ENCODE assay signal across 7 cellular contexts in the genomic region with DNA sequence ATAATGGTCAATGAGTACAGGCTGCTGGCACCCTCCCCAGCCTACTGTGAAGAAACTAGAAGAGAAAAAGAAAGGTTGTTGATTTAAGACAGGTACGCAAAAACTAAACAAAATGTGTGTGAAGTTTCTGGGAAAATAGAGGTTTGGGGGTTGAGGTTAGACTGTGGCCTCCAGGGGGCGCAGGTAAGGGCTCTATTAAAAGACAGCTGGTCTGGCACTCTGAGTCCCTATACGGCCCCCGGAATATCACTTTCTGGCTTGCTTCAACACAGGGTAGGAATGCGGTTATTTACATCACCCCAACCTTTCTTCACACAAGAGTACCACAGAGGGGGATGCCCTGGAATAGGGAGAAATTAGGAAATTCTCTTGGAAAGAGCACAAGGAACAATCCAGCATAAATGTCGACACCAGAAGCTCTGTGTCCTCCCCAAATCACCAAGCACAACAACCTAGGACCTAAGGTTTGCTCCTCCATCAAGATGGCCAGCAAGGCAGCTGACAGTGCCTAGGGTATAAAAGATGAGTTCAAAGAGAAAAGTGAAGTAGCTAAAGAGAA.
DNase-seq lines count a peak whose midpoint lies in the region; FAIRE-seq and TF ChIP-seq lines count a peak whose summit lies in the region.

No MANE protein-coding gene starts in this region.

- no peak overlapping the region for H3K4me2 ChIP-seq in H9 (ENCODE audit: insufficient read depth, insufficient read length, low read length)
- H3K4me2 ChIP-seq in SU-DHL-6 (ENCODE audit: low read depth, low read length, poor library complexity, severe bottlenecking), result no peak overlapping the region
- H3K4me2 ChIP-seq in keratinocyte (ENCODE audit: control insufficient read depth, extremely low read depth, insufficient read depth, low read depth, low read length), result no peak overlapping the region

- no peak overlapping the region for H3K27ac Mint-ChIP-seq in H9

- H4K8ac ChIP-seq in H9 (replicated peaks; ENCODE audit: insufficient read length, low read depth, low read length), result no peak overlapping the region

- H3K4me1 Mint-ChIP-seq in H9, result peaks cover 0 to 7% of the 10 kb centered on the region in 2 experiments; a peak in 2 of 4 replicates

- no peaks in the 10 kb centered on the region for H3K79me2 ChIP-seq in H9 (ENCODE audit: insufficient read depth, low read length)
- H3K79me2 ChIP-seq in SU-DHL-6 (ENCODE audit: insufficient read depth, low read length), result no peaks in the 10 kb centered on the region
- no peaks in the 10 kb centered on the region for H3K79me2 ChIP-seq in keratinocyte (ENCODE audit: control insufficient read depth, insufficient read depth, low read length)

- no peaks in the 10 kb centered on the region for H3K9me3 Mint-ChIP-seq in H9

- H3K79me1 ChIP-seq in H9 (ENCODE audit: insufficient read depth, low read depth, low read length, poor library complexity, severe bottlenecking), result no peaks in the 10 kb centered on the region

- no peaks in the 10 kb centered on the region for H3K9me1 ChIP-seq in keratinocyte (ENCODE audit: control insufficient read depth, extremely low read depth, insufficient read depth, low read length)

- no peaks in the 10 kb centered on the region for H3K27me3 ChIP-seq in H9 (ENCODE audit: insufficient read depth, low read length)
- no peaks in the 10 kb centered on the region for H3K27me3 ChIP-seq in SU-DHL-6 (ENCODE audit: low read length)
- no peaks in the 10 kb centered on the region for H3K27me3 ChIP-seq in keratinocyte (ENCODE audit: control insufficient read depth, extremely low read depth, insufficient read depth, low read length)
- no peaks in the 10 kb centered on the region for H3K27me3 ChIP-seq in suprapubic skin

- H3K4me1 ChIP-seq in H9 (ENCODE audit: insufficient read depth, low read length) (no peaks in the 10 kb centered on the region), keratinocyte (ENCODE audit: control insufficient read depth, extremely low read depth, insufficient read depth, low read length) (no peaks in the 10 kb centered on the region), suprapubic skin (no peaks in the 10 kb centered on the region)

- no peak overlapping the region for H4K5ac ChIP-seq in H9 (ENCODE audit: insufficient read length, low read depth, low read length)

- no peaks in the 10 kb centered on the region for H3K9me2 ChIP-seq in SU-DHL-6 (replicated peaks; ENCODE audit: insufficient read depth, low read length)

- no peak overlapping the region for H2AFZ ChIP-seq in H9 (ENCODE audit: low read length)
- no peak overlapping the region for H2AFZ ChIP-seq in SU-DHL-6 (ENCODE audit: low read depth, low read length, severe bottlenecking)
- no peak overlapping the region for H2AFZ ChIP-seq in keratinocyte (ENCODE audit: control insufficient read depth, low read length)

- no peak overlapping the region for H3K4me3 Mint-ChIP-seq in H9

- TF ChIP-seq POLR2A in suprapubic skin (IDR thresholded peaks at IDR 0.05), result no peak

- H4K20me1 ChIP-seq in H9 (ENCODE audit: control insufficient read depth, insufficient read depth, insufficient read length) (no peaks in the 10 kb centered on the region), SU-DHL-6 (ENCODE audit: low read depth, low read length) (no peaks in the 10 kb centered on the region), keratinocyte (ENCODE audit: control insufficient read depth, extremely low read depth, insufficient read depth, low read length) (no peaks in the 10 kb centered on the region)

- dilution Hi-C loops in keratinocyte (cut with MboI; ENCODE audit: extremely low pct_ligation_motif_present, low sequenced_read_pairs), result no loop called here

- H3K4ac ChIP-seq in H9 (ENCODE audit: low read depth, low read length), result no peak overlapping the region

- no peaks in the 10 kb centered on the region for H3K36me3 Mint-ChIP-seq in H9 (ENCODE audit: insufficient read depth in 1 of 3, low read depth in 3 of 3)

- FAIRE-seq in keratinocyte (lab: Jason Lieb, UNC), result no peak

- no peak overlapping the region for H3K18ac ChIP-seq in H9 (ENCODE audit: insufficient read length, low read depth, low read length)

- no peak overlapping the region for H2AK5ac ChIP-seq in H9 (ENCODE audit: insufficient read length, low read length)

- no peaks in the 10 kb centered on the region for H3K36me3 ChIP-seq in SU-DHL-6 (ENCODE audit: low read length)
- no peaks in the 10 kb centered on the region for H3K36me3 ChIP-seq in keratinocyte (ENCODE audit: control insufficient read depth in 2 of 2, extremely low read depth in 1 of 2, insufficient read depth in 2 of 2, low read length in 2 of 2)
- H3K36me3 ChIP-seq in suprapubic skin, result no peaks in the 10 kb centered on the region

- no peak overlapping the region for H3K4me3 ChIP-seq in SU-DHL-6 (ENCODE audit: insufficient read depth, low read length, poor library complexity, severe bottlenecking)
- no peak overlapping the region for H3K4me3 ChIP-seq in keratinocyte (ENCODE audit: control insufficient read depth in 2 of 3, extremely low read depth in 1 of 3, insufficient read depth in 2 of 3, low read depth in 1 of 3, low read length in 3 of 3)
- H3K4me3 ChIP-seq in suprapubic skin, result no peak overlapping the region

- H3K27ac ChIP-seq in H9 (ENCODE audit: insufficient read length, low read depth, low read length) (no peak overlapping the region), SU-DHL-6 (ENCODE audit: low read depth, low read length) (no peak overlapping the region), keratinocyte (ENCODE audit: control insufficient read depth, insufficient read depth, low read length) (no peak overlapping the region), suprapubic skin (no peak overlapping the region)

- H3K23me2 ChIP-seq in H9 (ENCODE audit: insufficient read length, low read depth, low read length, poor library complexity, severe bottlenecking), result no peaks in the 10 kb centered on the region

- no peak for TF ChIP-seq EP300 in suprapubic skin (IDR thresholded peaks at IDR 0.05)

- no CpG with 5 or more reads among the region's 6 CpGs for WGBS in H9 (ENCODE audit: extremely low coverage, insufficient read length, low lambda C conversion rate)
- WGBS in suprapubic skin, result 55% methylated on average over 6 of the region's 6 CpGs

- no peak overlapping the region for H2BK15ac ChIP-seq in H9 (ENCODE audit: low read depth, low read length)

- H3F3A ChIP-seq in SU-DHL-6 (ENCODE audit: insufficient read depth), result no peaks in the 10 kb centered on the region

- no peak overlapping the region for H2BK120ac ChIP-seq in H9 (ENCODE audit: low read depth, low read length, poor library complexity, severe bottlenecking)

- no peak overlapping the region for H2BK5ac ChIP-seq in H9 (ENCODE audit: insufficient read length, low read length)

- H3K56ac ChIP-seq in H9 (ENCODE audit: insufficient read length, low read depth, low read length), result no peak overlapping the region

- peak; percentile 49 for TF ChIP-seq CTCF in GM10266 (IDR thresholded peaks at IDR 0.05; ENCODE audit: control insufficient read depth, insufficient read depth, low read depth, missing control alignments)
- peak; percentile 85 for TF ChIP-seq CTCF in H9 (conservative IDR thresholded peaks at IDR 0.05)
- peak; percentile 27 for TF ChIP-seq CTCF in SU-DHL-6 (IDR thresholded peaks at IDR 0.05; ENCODE audit: insufficient read depth, low read length, poor library complexity, severe bottlenecking)
- TF ChIP-seq CTCF in keratinocyte (optimal IDR thresholded peaks at IDR 0.05 in 1 of 3, IDR thresholded peaks at IDR 0.05 in 1 of 3, conservative IDR thresholded peaks at IDR 0.05 in 1 of 3; ENCODE audit: extremely low read depth in 1 of 3, insufficient read depth in 2 of 3, low read length in 3 of 3), result peak; percentile 31 to 47 (median 38)
- TF ChIP-seq CTCF in suprapubic skin (IDR thresholded peaks at IDR 0.05), result peak in 1 of 2 donors; percentile 11

- H2BK12ac ChIP-seq in H9 (ENCODE audit: insufficient read length, low read depth, low read length), result no peak overlapping the region

- no peak overlapping the region for H3T11ph ChIP-seq in H9 (ENCODE audit: low read length)

- no peak overlapping the region for H2BK20ac ChIP-seq in H9 (ENCODE audit: low read depth, low read length, poor library complexity, severe bottlenecking)

- no peak overlapping the region for H4K91ac ChIP-seq in H9 (ENCODE audit: insufficient read length, low read depth, low read length)

- H3K14ac ChIP-seq in H9 (ENCODE audit: insufficient read depth, low read length), result no peak overlapping the region

- H3K9me3 ChIP-seq in H9 (ENCODE audit: control insufficient read depth, low read depth, low read length), result no peaks in the 10 kb centered on the region
- no peaks in the 10 kb centered on the region for H3K9me3 ChIP-seq in SU-DHL-6 (ENCODE audit: insufficient read depth, low read length)
- no peaks in the 10 kb centered on the region for H3K9me3 ChIP-seq in keratinocyte (ENCODE audit: control insufficient read depth, low read depth, low read length)
- H3K9me3 ChIP-seq in suprapubic skin, result no peaks in the 10 kb centered on the region

- no peak overlapping the region for H3K23ac ChIP-seq in H9 (ENCODE audit: insufficient read length, low read depth, low read length)

- H3K27me3 Mint-ChIP-seq in H9 (ENCODE audit: low read depth), result no peaks in the 10 kb centered on the region

- DNase-seq in GM10266 (ENCODE audit: extremely low spot score), result peak; percentile 21
- peak; percentile 67 for DNase-seq in H9
- no peak for DNase-seq in keratinocyte (ENCODE audit: low read depth, low spot score)
- DNase-seq in central memory CD4-positive, alpha-beta T cell, result no peak
- no peak for DNase-seq in suprapubic skin (ENCODE audit: low spot score in 2 of 2)
- DNase-seq in NCI-H1930 (lab: John Stamatoyannopoulos, UW), result no peak

- H3K9ac ChIP-seq in H9 (ENCODE audit: extremely low read depth, insufficient read length, low read length) (no peak overlapping the region), SU-DHL-6 (ENCODE audit: low read length) (no peak overlapping the region), keratinocyte (ENCODE audit: control insufficient read depth, extremely low read depth, insufficient read depth, low read length) (no peak overlapping the region)

Comparison
In these comparisons a context has a peak if more than half of its experiments do, and no peak if none do; other contexts are left out.
1. DNase-seq: peak in GM10266 (single experiment) and H9 (single experiment); none in keratinocyte (single experiment), central memory CD4-positive, alpha-beta T cell (single experiment), suprapubic skin (0 of 2) and NCI-H1930 (0 of 2).